Comparison of ENCODE assay signal across 13 cellular contexts in genomic region chr5:150590979-150591411, GRCh38. TPM values are rescaled to one million over a fixed set of nuclear protein-coding genes. Genes with fewer than 3 reads are reported as not detected.
A peak's percentile ranks its signal among the peaks of the same experiment; 100 is the strongest.
DNase-seq lines count a peak whose midpoint lies in the region; ATAC-seq and TF ChIP-seq lines count a peak whose summit lies in the region.
"Had no signal": no experiment of that assay in that cellular context is flagged by ENCODE, and none has a peak within 500 bp of the region (broad histone marks: within the 10 kb centered on the region; RNA-seq: fewer than 3 reads in every experiment).

No MANE protein-coding gene starts in this region.

- peak overlapping the region in 9 of 11 experiments; percentile 7 to 66 (median 45); a peak in 13 of 22 replicates for H3K9ac ChIP-seq in BLaER1 treated with 17β-estradiol and CSF1 and Interleukin-3, amounts not matched to agents 10 nM and 100 nM

- no peaks in the 10 kb centered on the region for H3K9me3 Mint-ChIP-seq in chondrocyte (ENCODE audit: low read depth)
- H3K9me3 Mint-ChIP-seq: activated naive CD8-positive, alpha-beta T cell treated with anti-CD3 and anti-CD28 coated beads, Interleukin-2, amount 10 ng/mL, durations not matched to agents 7 days and 5 days; memory B cell had no signal

- H3K4me3 ChIP-seq in BLaER1 treated with 17β-estradiol and CSF1 and Interleukin-3, amounts not matched to agents 10 nM and 100 nM = peak overlapping the region in 2 of 10 experiments; percentile 2 to 3; a peak in 1 of 20 replicates
- H3K4me3 ChIP-seq: dorsolateral prefrontal cortex, thyroid gland had no signal

- peak overlapping the region; percentile 43 to 99 (median 83) for H3K4me2 ChIP-seq in BLaER1 treated with 17β-estradiol and CSF1 and Interleukin-3, amounts not matched to agents 10 nM and 100 nM

- DNase-seq in chondrocyte (ENCODE audit: low spot score) (peak; percentile 73), islet precursor cell (peak; percentile 91), sciatic nerve (ENCODE audit: low spot score) (peak; percentile 70), T-helper 2 cell (no peak)
- no peak for DNase-seq in activated naive CD4-positive, alpha-beta T cell (lab: John Stamatoyannopoulos, UW)
- DNase-seq: activated naive CD8-positive, alpha-beta T cell treated with anti-CD3 and anti-CD28 coated beads, Interleukin-2, amount 10 ng/mL, durations not matched to agents 7 days and 5 days; NCI-H510A had no signal

- no peaks in the 10 kb centered on the region for H3K36me3 ChIP-seq in BLaER1 treated with 17β-estradiol and CSF1 and Interleukin-3, amounts not matched to agents 10 nM and 100 nM
- H3K36me3 ChIP-seq: thyroid gland had no signal

- peak overlapping the region in 8 of 11 experiments; percentile 12 to 68 (median 58); a peak in 14 of 22 replicates for H3K27ac ChIP-seq in BLaER1 treated with 17β-estradiol and CSF1 and Interleukin-3, amounts not matched to agents 10 nM and 100 nM
- H3K27ac ChIP-seq: dorsolateral prefrontal cortex had no signal

- H3K27me3 ChIP-seq in BLaER1 treated with 17β-estradiol and CSF1 and Interleukin-3, amounts not matched to agents 10 nM and 100 nM = peaks cover 0 to 12% (median 0%) of the 10 kb centered on the region in 11 experiments; a peak in 2 of 22 replicates
- H3K27me3 ChIP-seq: thyroid gland had no signal

- H3K4me1 ChIP-seq in BLaER1 treated with 17β-estradiol and CSF1 and Interleukin-3, amounts not matched to agents 10 nM and 100 nM = peaks cover 34 to 100% (median 99%) of the 10 kb centered on the region in 10 experiments

- intact Hi-C loops in sciatic nerve (cut with DNase I) = no loop called here

- H3K9me3 ChIP-seq in BLaER1 treated with 17β-estradiol and CSF1 and Interleukin-3, amounts not matched to agents 10 nM and 100 nM (replicated peaks in 1 of 11) = no peaks in the 10 kb centered on the region
- H3K9me3 ChIP-seq: thyroid gland had no signal

- H3K27me3 Mint-ChIP-seq in chondrocyte (ENCODE audit: low read depth) = no peaks in the 10 kb centered on the region
- H3K27me3 Mint-ChIP-seq: activated naive CD8-positive, alpha-beta T cell treated with anti-CD3 and anti-CD28 coated beads, Interleukin-2, amount 10 ng/mL, durations not matched to agents 7 days and 5 days had no signal

- no peak overlapping the region for H3K4me3 Mint-ChIP-seq in chondrocyte (ENCODE audit: unreplicated experiment)
- H3K4me3 Mint-ChIP-seq: activated naive CD8-positive, alpha-beta T cell treated with anti-CD3 and anti-CD28 coated beads, Interleukin-2, amount 10 ng/mL, durations not matched to agents 7 days and 5 days; memory B cell had no signal

- peak overlapping the region; percentile 62 for H3K27ac Mint-ChIP-seq in chondrocyte (ENCODE audit: unreplicated experiment)
- H3K27ac Mint-ChIP-seq: activated naive CD8-positive, alpha-beta T cell treated with anti-CD3 and anti-CD28 coated beads, Interleukin-2, amount 10 ng/mL, durations not matched to agents 7 days and 5 days; memory B cell had no signal

- H4K20me1 ChIP-seq in BLaER1 treated with 17β-estradiol and CSF1 and Interleukin-3, amounts not matched to agents 10 nM and 100 nM = no peaks in the 10 kb centered on the region

- H3K4me1 Mint-ChIP-seq in chondrocyte (ENCODE audit: low read depth) = peaks cover 80% of the 10 kb centered on the region
- H3K4me1 Mint-ChIP-seq: activated naive CD8-positive, alpha-beta T cell treated with anti-CD3 and anti-CD28 coated beads, Interleukin-2, amount 10 ng/mL, durations not matched to agents 7 days and 5 days; memory B cell had no signal

- peak; percentile 63 for ATAC-seq in sciatic nerve
- ATAC-seq in GM19452 (IDR thresholded peaks at IDR 0.05; ENCODE audit: unreplicated experiment) = no peak
- no peak for ATAC-seq in GM19324 (IDR thresholded peaks at IDR 0.05; ENCODE audit: low FRiP score, unreplicated experiment)

- TF ChIP-seq CTCF in chondrocyte (IDR thresholded peaks at IDR 0.05) = no peak

- no peaks in the 10 kb centered on the region for H3K36me3 Mint-ChIP-seq in chondrocyte (ENCODE audit: low read depth)
- H3K36me3 Mint-ChIP-seq: activated naive CD8-positive, alpha-beta T cell treated with anti-CD3 and anti-CD28 coated beads, Interleukin-2, amount 10 ng/mL, durations not matched to agents 7 days and 5 days; memory B cell had no signal

RNA-seq across cellular contexts. Expression of gene SYNPO, which starts 49.5 kb away (rescaled TPM):
- 156 to 198 TPM (median 195 TPM) in 3 replicates for total RNA-seq in chondrocyte
- total RNA-seq in sciatic nerve = 179 TPM

Comparison
In these comparisons a context has a peak if more than half of its experiments do, and no peak if none do; other contexts are left out.
1. DNase-seq: peak in chondrocyte (single experiment), islet precursor cell (single experiment) and sciatic nerve (single experiment); none in activated naive CD4-positive, alpha-beta T cell (0 of 4) and T-helper 2 cell (0 of 5).